In the genomic region with DNA sequence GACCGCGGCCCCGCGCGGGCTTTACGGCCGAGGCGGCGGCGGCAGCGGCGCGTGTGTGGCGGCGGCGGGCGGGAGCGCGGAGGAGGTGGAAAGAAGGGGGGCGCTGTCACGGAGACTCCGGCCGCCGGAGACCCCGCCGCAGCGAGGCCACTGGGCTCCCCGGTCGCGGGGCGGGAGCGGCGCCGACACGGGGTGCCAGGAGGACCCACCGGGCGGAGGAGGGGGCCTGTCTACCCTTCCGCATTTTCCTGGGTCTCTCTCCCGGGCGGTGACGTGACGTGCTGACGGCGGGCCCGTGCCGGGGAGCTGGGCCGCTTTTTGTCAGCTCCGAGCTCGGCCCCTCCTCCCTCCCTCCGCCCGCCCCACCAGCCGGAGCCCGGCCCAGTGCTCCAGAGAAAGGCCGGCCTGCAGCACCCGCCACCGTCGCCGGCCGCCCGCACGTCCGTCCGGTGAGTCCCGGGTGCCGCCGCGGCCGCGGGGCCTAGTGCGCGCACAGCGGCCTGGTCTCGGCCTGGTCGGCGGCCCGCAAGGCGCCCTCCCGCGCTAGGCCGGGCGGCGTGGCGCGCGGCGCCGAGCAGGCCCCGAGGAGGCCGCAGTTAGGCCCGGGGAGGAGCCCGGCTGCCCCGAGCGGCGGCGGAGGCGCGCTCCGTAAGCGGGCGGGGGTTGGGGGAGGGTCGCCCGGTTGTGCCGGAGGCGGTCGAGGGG, we compare ENCODE assay signal across 8 cellular contexts. TPM values are rescaled to one million over a fixed set of nuclear protein-coding genes. Genes with fewer than 3 reads are reported as not detected.
DNase-seq lines count a peak whose midpoint lies in the region; ATAC-seq and TF ChIP-seq lines count a peak whose summit lies in the region.

A gene (plus strand): TSS at position 384 of the 705 bp plus-strand sequence. CDS start 23,014 bp downstream, outside the sequence.

- TF ChIP-seq POLR2A in esophagus squamous epithelium (IDR thresholded peaks at IDR 0.05), result peak in 2 of 4 donors; percentile 40 to 53

- H3K4me3 ChIP-seq in esophagus squamous epithelium, result peak within 1 kb of the TSS; percentile 52 to 88 (median 66)
- H3K4me3 ChIP-seq in naive thymus-derived CD4-positive, alpha-beta T cell (ENCODE audit: low read length), result peak within 1 kb of the TSS; percentile 84

- H3K9me3 ChIP-seq in esophagus squamous epithelium, result no peaks in the 10 kb centered on the region
- H3K9me3 ChIP-seq in naive thymus-derived CD4-positive, alpha-beta T cell (ENCODE audit: control insufficient read depth in 2 of 3, low read length in 3 of 3), result no peaks in the 10 kb centered on the region

- peak within 1 kb of the TSS; percentile 91 for H3K4me3 Mint-ChIP-seq in activated T-cell treated with anti-CD3 and anti-CD28 coated beads, Interleukin-2, amount 50 U/mL, for 4 hours
- H3K4me3 Mint-ChIP-seq in naive thymus-derived CD4-positive, alpha-beta T cell, result peak within 1 kb of the TSS; percentile 86 to 97 (median 92)

- H3K27ac Mint-ChIP-seq in naive thymus-derived CD4-positive, alpha-beta T cell, result peak within 1 kb of the TSS; percentile 86 to 99 (median 93)

- H3K4me1 Mint-ChIP-seq in activated T-cell treated with anti-CD3 and anti-CD28 coated beads, Interleukin-2, amount 50 U/mL, for 4 hours (ENCODE audit: low read depth), result peaks cover 62% of the 10 kb centered on the region
- H3K4me1 Mint-ChIP-seq in naive thymus-derived CD4-positive, alpha-beta T cell, result peaks cover 16 to 83% (median 68%) of the 10 kb centered on the region in 7 donors

- intact Hi-C loops in esophagus squamous epithelium (cut with DNase I), result no loop called here
- intact Hi-C loops in naive thymus-derived CD4-positive, alpha-beta T cell (cut with micrococcal nuclease), result loop anchor here (1.0 to 5.0 kb wide), 16 partner anchors 17 to 544 kb away; a partner anchor contains a TSS

- CTCF ChIA-PET in naive thymus-derived CD4-positive, alpha-beta T cell (lab: Charles Lee), result interaction anchor here (1.5 kb wide), 1 partner anchor 95 kb away, joined by 4 read pairs; no protein-coding TSS in a partner anchor

- no peaks in the 10 kb centered on the region for H3K27me3 Mint-ChIP-seq in activated T-cell treated with anti-CD3 and anti-CD28 coated beads, Interleukin-2, amount 50 U/mL, for 4 hours (ENCODE audit: low read depth)
- H3K27me3 Mint-ChIP-seq in naive thymus-derived CD4-positive, alpha-beta T cell, result no peaks in the 10 kb centered on the region

- H3K9me3 Mint-ChIP-seq in activated T-cell treated with anti-CD3 and anti-CD28 coated beads, Interleukin-2, amount 50 U/mL, for 4 hours, result no peaks in the 10 kb centered on the region
- peaks cover 0 to 3% (median 0%) of the 10 kb centered on the region in 11 donors for H3K9me3 Mint-ChIP-seq in naive thymus-derived CD4-positive, alpha-beta T cell

- TF ChIP-seq CTCF in esophagus squamous epithelium (IDR thresholded peaks at IDR 0.05), result no peak

- H3K27me3 ChIP-seq in esophagus squamous epithelium, result no peaks in the 10 kb centered on the region
- no peaks in the 10 kb centered on the region for H3K27me3 ChIP-seq in naive thymus-derived CD4-positive, alpha-beta T cell (ENCODE audit: control insufficient read depth in 2 of 2, insufficient read depth in 2 of 2, low read length in 2 of 2)

- POLR2A ChIA-PET in naive thymus-derived CD4-positive, alpha-beta T cell (lab: Charles Lee), result interaction anchor here (0.6 to 3.2 kb wide), 3 partner anchors 95 to 366 kb away, joined by 4 to 15 read pairs (median 6); a partner anchor contains a TSS

- ATAC-seq in HG02870 (IDR thresholded peaks at IDR 0.05; ENCODE audit: unreplicated experiment), result peak; percentile 37
- ATAC-seq in activated T-cell treated with anti-CD3 and anti-CD28 coated beads, Interleukin-2, amount 50 U/mL, for 4 hours, result peak; percentile 63
- ATAC-seq in naive thymus-derived CD4-positive, alpha-beta T cell, result peak; percentile 58

- peak; percentile 57 for DNase-seq in NCI-H82 (lab: John Stamatoyannopoulos, UW)
- DNase-seq in NCI-H82 treated with DMSO at 0.1 percent for 48 hours (lab: John Stamatoyannopoulos, UW; ENCODE audit: unreplicated experiment), result no peak
- DNase-seq in NOMO-1 treated with dmso at 0.1 percent for 144 hours (lab: John Stamatoyannopoulos, UW; ENCODE audit: unreplicated experiment), result peak; percentile 37
- peak; percentile 70 for DNase-seq in activated T-cell treated with anti-CD3 and anti-CD28 coated beads, Interleukin-2, amount 50 U/mL, for 4 hours
- peak; percentile 29 for DNase-seq in esophagus squamous epithelium (lab: John Stamatoyannopoulos, UW)
- DNase-seq in naive thymus-derived CD4-positive, alpha-beta T cell, result peak; percentile 44 to 89 (median 72)
- peak; percentile 42 for DNase-seq in stimulated activated naive CD4-positive, alpha-beta T cell treated with Interleukin-2 at 50 U/mL for 16 hours (lab: John Stamatoyannopoulos, UW)

- H3K36me3 Mint-ChIP-seq in activated T-cell treated with anti-CD3 and anti-CD28 coated beads, Interleukin-2, amount 50 U/mL, for 4 hours (ENCODE audit: insufficient read depth), result peaks cover 11% of the 10 kb centered on the region
- H3K36me3 Mint-ChIP-seq in naive thymus-derived CD4-positive, alpha-beta T cell, result peaks cover 5 to 18% (median 5%) of the 10 kb centered on the region in 5 donors

- H3K4me1 ChIP-seq in esophagus squamous epithelium, result peaks cover 25 to 70% (median 50%) of the 10 kb centered on the region in 3 donors
- peaks cover 31% of the 10 kb centered on the region in 2 donors for H3K4me1 ChIP-seq in naive thymus-derived CD4-positive, alpha-beta T cell (ENCODE audit: control insufficient read depth in 2 of 2, insufficient read depth in 2 of 2, low read length in 2 of 2)

- no peaks in the 10 kb centered on the region for H3K36me3 ChIP-seq in esophagus squamous epithelium
- H3K36me3 ChIP-seq in naive thymus-derived CD4-positive, alpha-beta T cell (ENCODE audit: control insufficient read depth in 2 of 3, insufficient read depth in 3 of 3, low read length in 3 of 3), result no peaks in the 10 kb centered on the region

- peak within 1 kb of the TSS; percentile 94 to 100 (median 96) for H3K27ac ChIP-seq in esophagus squamous epithelium
- H3K27ac ChIP-seq in naive thymus-derived CD4-positive, alpha-beta T cell (ENCODE audit: low read depth, low read length), result peak within 1 kb of the TSS; percentile 98

- WGBS in esophagus squamous epithelium, 2 donors, result 0% methylated on average over 2 of the region's 105 CpGs; no CpG with 5 or more reads in 1 of the 2 donors

RNA-seq across cellular contexts. Expression of the gene that starts here (rescaled TPM):
- total RNA-seq in activated T-cell treated with anti-CD3 and anti-CD28 coated beads, Interleukin-2, amount 50 U/mL, for 4 hours, result 10 to 100 TPM; 36.6 to 66.5 (median 37.9) TPM
- 10 to 100 TPM; 19.2 to 88.0 (median 49.5) TPM for total RNA-seq in esophagus squamous epithelium
- 10 to 100 TPM; 52.7 to 68.2 (median 63.3) TPM for total RNA-seq in naive thymus-derived CD4-positive, alpha-beta T cell
- 10 to 100 TPM; 38.1 to 40.0 TPM for polyA plus RNA-seq in naive thymus-derived CD4-positive, alpha-beta T cell
